8 cellular contexts compared by ENCODE assay signal in the genomic region with DNA sequence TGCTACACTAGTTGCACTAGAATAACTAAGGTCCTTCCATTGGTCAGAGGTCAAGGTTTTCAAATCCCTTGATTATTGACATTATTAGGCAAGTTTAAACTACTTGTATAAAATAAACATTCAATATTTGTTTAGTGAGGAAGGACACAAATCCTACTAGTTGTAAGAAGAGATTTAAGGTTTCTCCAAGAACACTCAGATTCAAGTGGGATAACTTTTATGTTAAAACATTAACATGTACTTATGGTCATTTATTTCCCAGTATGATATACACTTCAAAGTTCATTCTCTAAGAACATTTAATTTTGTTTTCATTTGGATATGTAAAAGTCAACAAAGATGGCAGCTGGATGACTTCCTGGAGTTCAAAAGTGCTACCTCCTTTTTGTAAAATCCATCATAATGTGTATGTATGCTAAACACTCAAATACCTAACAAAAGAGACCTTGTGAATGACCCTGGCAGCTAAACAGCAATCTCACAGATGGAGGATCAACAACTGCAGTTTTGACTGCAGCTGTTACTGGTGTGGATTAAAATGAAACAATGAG. TPM values are rescaled to one million over a fixed set of nuclear protein-coding genes. Genes with fewer than 3 reads are reported as not detected.
DNase-seq lines count a peak whose midpoint lies in the region; ATAC-seq and TF ChIP-seq lines count a peak whose summit lies in the region.

No MANE protein-coding gene starts in this region.

- TF ChIP-seq CTCF in CD4-positive, alpha-beta T cell (IDR thresholded peaks at IDR 0.05): no peak
- no peak for TF ChIP-seq CTCF in NB4 (IDR thresholded peaks at IDR 0.05; ENCODE audit: low read depth, low read length)
- TF ChIP-seq CTCF in chondrocyte (IDR thresholded peaks at IDR 0.05): no peak

- ATAC-seq in CD4-positive, alpha-beta T cell (ENCODE audit: poor library complexity): no peak
- no peak for ATAC-seq in natural killer cell treated with Interleukin-12 subunit alpha and Interleukin-12 subunit beta and Interleukin-15 and Interleukin-18, amount 100 ng/mL, for 72 hours
- ATAC-seq in GM21390 (IDR thresholded peaks at IDR 0.05; ENCODE audit: unreplicated experiment) (no peak), HG03469 (IDR thresholded peaks at IDR 0.05; ENCODE audit: unreplicated experiment) (no peak)

- H3K4me1 Mint-ChIP-seq in CD4-positive, alpha-beta T cell (ENCODE audit: low read depth): peaks cover 59% of the 10 kb centered on the region
- H3K4me1 Mint-ChIP-seq in chondrocyte (ENCODE audit: low read depth): peaks cover 44% of the 10 kb centered on the region
- peaks cover 23 to 25% of the 10 kb centered on the region in 2 donors for H3K4me1 Mint-ChIP-seq in natural killer cell treated with Interleukin-12 subunit alpha and Interleukin-12 subunit beta and Interleukin-15 and Interleukin-18, amount 100 ng/mL, for 72 hours (ENCODE audit: low read depth in 2 of 2)

- no peaks in the 10 kb centered on the region for H3K27me3 Mint-ChIP-seq in CD4-positive, alpha-beta T cell
- no peaks in the 10 kb centered on the region for H3K27me3 Mint-ChIP-seq in chondrocyte (ENCODE audit: low read depth)
- no peaks in the 10 kb centered on the region for H3K27me3 Mint-ChIP-seq in natural killer cell treated with Interleukin-12 subunit alpha and Interleukin-12 subunit beta and Interleukin-15 and Interleukin-18, amount 100 ng/mL, for 72 hours

- no peaks in the 10 kb centered on the region for H3K27me3 ChIP-seq in CD4-positive, alpha-beta T cell (ENCODE audit: control insufficient read depth, insufficient read depth, low read length)

- peak overlapping the region; percentile 97 for H3K4me3 Mint-ChIP-seq in CD4-positive, alpha-beta T cell
- H3K4me3 Mint-ChIP-seq in chondrocyte (ENCODE audit: unreplicated experiment): peak overlapping the region; percentile 91
- peak overlapping the region; percentile 93 for H3K4me3 Mint-ChIP-seq in natural killer cell treated with Interleukin-12 subunit alpha and Interleukin-12 subunit beta and Interleukin-15 and Interleukin-18, amount 100 ng/mL, for 72 hours

- peaks cover 3% of the 10 kb centered on the region for H3K9me3 Mint-ChIP-seq in CD4-positive, alpha-beta T cell
- no peaks in the 10 kb centered on the region for H3K9me3 Mint-ChIP-seq in chondrocyte (ENCODE audit: low read depth)
- H3K9me3 Mint-ChIP-seq in natural killer cell treated with Interleukin-12 subunit alpha and Interleukin-12 subunit beta and Interleukin-15 and Interleukin-18, amount 100 ng/mL, for 72 hours: no peaks in the 10 kb centered on the region

- H3K9me3 ChIP-seq in CD4-positive, alpha-beta T cell (ENCODE audit: control insufficient read depth, low read length): no peaks in the 10 kb centered on the region

- H3K27ac Mint-ChIP-seq in CD4-positive, alpha-beta T cell: peak overlapping the region; percentile 100
- H3K27ac Mint-ChIP-seq in chondrocyte (ENCODE audit: unreplicated experiment): peak overlapping the region; percentile 99
- peak overlapping the region; percentile 97 to 99 for H3K27ac Mint-ChIP-seq in natural killer cell treated with Interleukin-12 subunit alpha and Interleukin-12 subunit beta and Interleukin-15 and Interleukin-18, amount 100 ng/mL, for 72 hours

- POLR2A ChIA-PET in CD4-positive, alpha-beta T cell (lab: Charles Lee): interaction anchor here (0.6 to 4.4 kb wide), 2 partner anchors 185 to 384 kb away, joined by 4 to 93 read pairs; partner anchors contain the start of genes DDIAS and PRCP

- intact Hi-C loops in CD4-positive, alpha-beta T cell (cut with DNase I, micrococcal nuclease): loop anchor here (1.0 to 5.0 kb wide), 3 partner anchors 132 to 383 kb away; partner anchors contain the start of gene DDIAS (in 1 of the 2)

- no peak for DNase-seq in CD4-positive, alpha-beta T cell
- DNase-seq in NB4 (ENCODE audit: low read depth) (peak; percentile 11), chondrocyte (ENCODE audit: low spot score) (no peak), A172 (ENCODE audit: low spot score) (no peak), AG08396 (ENCODE audit: low spot score) (no peak)
- no peak for DNase-seq in natural killer cell treated with Interleukin-12 subunit alpha and Interleukin-12 subunit beta and Interleukin-15 and Interleukin-18, amount 100 ng/mL, for 72 hours (ENCODE audit: low spot score)

- peaks cover 46% of the 10 kb centered on the region for H3K36me3 Mint-ChIP-seq in CD4-positive, alpha-beta T cell (ENCODE audit: low read depth)
- peaks cover 4% of the 10 kb centered on the region for H3K36me3 Mint-ChIP-seq in chondrocyte (ENCODE audit: low read depth)
- H3K36me3 Mint-ChIP-seq in natural killer cell treated with Interleukin-12 subunit alpha and Interleukin-12 subunit beta and Interleukin-15 and Interleukin-18, amount 100 ng/mL, for 72 hours: no peaks in the 10 kb centered on the region

- CTCF ChIA-PET in CD4-positive, alpha-beta T cell (lab: Charles Lee): interaction anchor here (1.4 to 1.8 kb wide), 3 partner anchors 8 to 383 kb away, joined by 5 to 6 read pairs (median 5); partner anchors contain the start of gene DDIAS

- H3K4me3 ChIP-seq in NB4 (ENCODE audit: low read depth, low read length): peak overlapping the region; percentile 92

- H3K27ac ChIP-seq in CD4-positive, alpha-beta T cell (ENCODE audit: low read depth, low read length): no peak overlapping the region

- no peak for TF ChIP-seq POLR2A in NB4 (IDR thresholded peaks at IDR 0.05; ENCODE audit: extremely low read depth, insufficient read length)

RNA-seq across cellular contexts. Expression of gene CCDC90B, which starts 1.6 kb away (rescaled TPM):
- total RNA-seq in CD4-positive, alpha-beta T cell: 10 to 100 TPM; 23.5 to 25.7 TPM
- total RNA-seq in chondrocyte: 37.7 to 55.3 TPM (median 38.7 TPM) in 3 replicates
- 10 to 100 TPM; 25.3 to 32.6 TPM for total RNA-seq in natural killer cell treated with Interleukin-12 subunit alpha and Interleukin-12 subunit beta and Interleukin-15 and Interleukin-18, amount 100 ng/mL, for 72 hours
- total RNA-seq in A172 (2014; rRNA removed; shearing (Covaris generic)): 88.9 and 94.5 TPM in 2 replicates
